ENCODE assay signal across 10 cellular contexts in the genomic region with DNA sequence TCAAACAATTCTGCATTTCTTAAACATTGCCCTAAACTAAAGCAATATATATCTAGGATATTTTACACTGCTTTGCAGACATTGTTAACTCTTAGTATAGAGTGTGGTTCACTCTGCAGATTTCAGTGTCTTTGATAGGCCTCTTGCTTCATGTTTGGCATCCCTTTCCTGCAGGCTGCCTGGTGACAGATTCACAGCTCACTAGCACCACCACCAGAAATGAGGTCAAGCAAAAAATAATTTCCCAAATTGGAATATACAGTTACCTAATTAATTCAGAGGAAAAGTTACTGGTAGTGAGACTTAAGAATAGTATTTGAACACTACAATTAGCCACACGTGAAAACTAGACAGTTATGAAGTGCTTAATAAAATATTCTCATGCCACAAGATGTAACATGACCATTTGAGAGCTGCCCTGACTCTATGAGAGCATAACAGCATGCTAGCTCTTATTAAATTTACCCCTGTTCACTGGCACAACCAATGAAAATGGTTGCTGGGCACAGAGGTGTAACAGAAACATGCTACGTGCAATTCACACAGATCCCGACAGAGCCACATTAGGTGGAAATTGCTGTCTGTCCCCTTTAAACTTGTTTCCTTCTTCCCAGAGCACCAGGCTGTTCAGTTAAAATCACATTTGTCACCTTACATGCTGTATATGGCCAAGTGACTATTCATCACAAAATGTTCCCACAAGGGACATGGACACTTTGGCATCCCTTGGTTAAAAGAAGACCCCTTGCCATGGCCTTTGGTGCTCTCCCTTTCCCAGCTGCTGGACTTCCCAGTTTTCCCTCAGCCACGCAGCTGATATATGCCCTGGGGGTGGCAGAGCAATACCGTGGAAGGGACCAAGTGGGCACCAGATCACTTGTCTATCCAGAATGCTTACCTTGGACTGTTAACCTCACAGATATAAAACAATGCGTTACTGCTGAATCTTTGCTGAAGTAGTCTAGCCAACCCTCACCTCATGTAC. TPM values are rescaled to one million over a fixed set of nuclear protein-coding genes. Genes with fewer than 3 reads are reported as not detected.
DNase-seq lines count a peak whose midpoint lies in the region; TF ChIP-seq lines count a peak whose summit lies in the region.
"Had no signal": no experiment of that assay in that cellular context is flagged by ENCODE, and none has a peak within 500 bp of the region (broad histone marks: within the 10 kb centered on the region; RNA-seq: fewer than 3 reads in every experiment).

No MANE protein-coding gene starts in this region.

- no peaks in the 10 kb centered on the region for H3K9me3 ChIP-seq in esophagus squamous epithelium

- no peaks in the 10 kb centered on the region for H3K4me1 ChIP-seq in esophagus squamous epithelium
- H3K4me1 ChIP-seq: spleen had no signal

- WGBS in esophagus squamous epithelium, 2 donors = 64 to 68% methylated on average over 6 of the region's 6 CpGs

- H3K4me3 ChIP-seq in esophagus squamous epithelium (no peak overlapping the region), retinal pigment epithelial cell (ENCODE audit: low read length) (no peak overlapping the region)
- H3K4me3 ChIP-seq: spleen had no signal

- H3K27me3 ChIP-seq in esophagus squamous epithelium = no peaks in the 10 kb centered on the region
- H3K27me3 ChIP-seq: spleen had no signal

- intact Hi-C loops in esophagus squamous epithelium (cut with DNase I) = no loop called here

- H3K27ac ChIP-seq in esophagus squamous epithelium = no peak overlapping the region
- H3K27ac ChIP-seq: spleen had no signal

- H3K36me3 ChIP-seq in esophagus squamous epithelium = peaks cover 0 to 27% (median 0%) of the 10 kb centered on the region in 3 donors

- TF ChIP-seq CTCF in esophagus squamous epithelium (IDR thresholded peaks at IDR 0.05) (peak in 4 of 6 experiments; percentile 12 to 41 (median 24)), retinal pigment epithelial cell (conservative IDR thresholded peaks at IDR 0.05; ENCODE audit: low read depth, low read length) (peak; percentile 40)

- DNase-seq in NCI-H2171 treated with DMSO at 0.1 percent for 48 hours (lab: John Stamatoyannopoulos, UW) (peak; percentile 43), NCI-H2171 (lab: John Stamatoyannopoulos, UW) (no peak), NCI-H82 (lab: John Stamatoyannopoulos, UW) (peak; percentile 57), esophagus squamous epithelium (lab: John Stamatoyannopoulos, UW) (no peak), retinal pigment epithelial cell (ENCODE audit: low read depth) (no peak), epidermal melanocyte (ENCODE audit: insufficient read length, low spot score) (no peak), OCI-M2 (lab: John Stamatoyannopoulos, UW; ENCODE audit: unreplicated experiment) (no peak)
- DNase-seq in activated CD8-positive, alpha-beta memory T cell treated with anti-CD3 and anti-CD28 coated beads, Interleukin-2, amount 50 U/mL, for 48 hours = no peak
- DNase-seq: spleen, T-helper 9 cell had no signal

- no peak for TF ChIP-seq POLR2A in esophagus squamous epithelium (IDR thresholded peaks at IDR 0.05)

RNA-seq across cellular contexts. Expression of a gene that starts 35.7 kb away (rescaled TPM):
- total RNA-seq in esophagus squamous epithelium = 10 to 100 TPM in 2 of 4 donors, 1 to 10 TPM in 2; 6.5 to 13.9 (median 9.9) TPM

Comparison
In these comparisons a context has a peak if more than half of its experiments do, and no peak if none do; other contexts are left out.
1. DNase-seq: peak in NCI-H2171 treated with DMSO at 0.1 percent for 48 hours (single experiment) and NCI-H82 (single experiment); none in NCI-H2171 (single experiment), esophagus squamous epithelium (single experiment), retinal pigment epithelial cell (single experiment), epidermal melanocyte (single experiment), activated CD8-positive, alpha-beta memory T cell treated with anti-CD3 and anti-CD28 coated beads, Interleukin-2, amount 50 U/mL, for 48 hours (single experiment) and OCI-M2 (single experiment).